Comparison of ENCODE assay signal across 14 cellular contexts in the genomic region with DNA sequence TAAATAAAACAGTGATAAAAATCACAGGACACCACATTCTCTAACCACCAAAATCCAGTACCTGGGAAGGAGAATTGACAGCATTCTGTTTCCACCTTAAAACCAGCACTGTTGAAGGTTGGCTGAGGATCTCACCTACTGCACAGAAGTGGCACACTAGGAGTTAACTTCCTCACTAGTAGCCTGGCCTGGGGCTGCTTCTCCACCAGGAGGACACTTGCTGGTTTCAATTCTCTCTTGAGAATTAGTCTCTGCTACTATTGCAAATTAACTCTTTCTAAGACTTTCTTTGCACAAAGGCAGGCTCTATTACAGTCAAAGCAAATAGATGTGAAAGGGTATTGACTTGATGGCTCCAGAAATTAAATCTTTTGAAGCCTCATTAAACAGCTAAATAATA. TPM values are rescaled to one million over a fixed set of nuclear protein-coding genes. Genes with fewer than 3 reads are reported as not detected.
DNase-seq lines count a peak whose midpoint lies in the region; ATAC-seq, FAIRE-seq and TF ChIP-seq lines count a peak whose summit lies in the region.
"Had no signal": no experiment of that assay in that cellular context is flagged by ENCODE, and none has a peak within 500 bp of the region (broad histone marks: within the 10 kb centered on the region; RNA-seq: fewer than 3 reads in every experiment).

No MANE protein-coding gene starts in this region.

- BruUV-seq in GM12878 (replicated peaks; lab: Mats Ljungman, UMichigan): no TSS peak

- TF ChIP-seq CTCF in GM12865 (IDR thresholded peaks at IDR 0.05; ENCODE audit: insufficient read depth, low read depth, low read length, missing control alignments) (no peak), GM12878 (IDR thresholded peaks at IDR 0.05 in 2 of 3, conservative IDR thresholded peaks at IDR 0.05 in 1 of 3; ENCODE audit: control insufficient read depth in 2 of 3, extremely low read depth in 1 of 3, insufficient read depth in 1 of 3, low read depth in 3 of 3, low read length in 3 of 3) (no peak), omental fat pad (IDR thresholded peaks at IDR 0.05) (no peak)

- no peaks in the 10 kb centered on the region for H3K36me3 ChIP-seq in GM12878 (ENCODE audit: control insufficient read depth in 2 of 2, insufficient read depth in 2 of 2, low read length in 1 of 2)
- H3K36me3 ChIP-seq: esophagus squamous epithelium had no signal

- ATAC-seq in GM12878: peak; percentile 29; the same call in 1 of the 3 replicates
- ATAC-seq in HG03135 (IDR thresholded peaks at IDR 0.05; ENCODE audit: unreplicated experiment): no peak
- ATAC-seq in omental fat pad (ENCODE audit: low FRiP score): no peak
- ATAC-seq: activated CD4-positive, alpha-beta T cell treated with anti-CD3 and anti-CD28 coated beads for 36 hours had no signal

- TF ChIP-seq POLR2A in GM12878 (IDR thresholded peaks at IDR 0.05; ENCODE audit: low read depth, low read length): no peak

- TF ChIP-seq RAD21 in GM12878 (IDR thresholded peaks at IDR 0.05; ENCODE audit: insufficient read depth, low read depth, low read length): no peak

- no peaks in the 10 kb centered on the region for H3K4me1 ChIP-seq in GM12878 (ENCODE audit: control insufficient read depth, insufficient read depth, low read length)

- no peaks in the 10 kb centered on the region for H3K79me2 ChIP-seq in GM12878 (ENCODE audit: control insufficient read depth, insufficient read depth, low read length)

- intact Hi-C loops in GM12878 (cut with micrococcal nuclease; ENCODE audit: unreplicated experiment): no loop called here

- RAD21 ChIA-PET in GM12878 (lab: Charles Lee; ENCODE audit: unreplicated experiment): no interaction called here

- H4K20me1 ChIP-seq in GM12878 (ENCODE audit: control insufficient read depth, insufficient read depth): no peaks in the 10 kb centered on the region; the same call in 1 of the 2 replicates

- no peak overlapping the region for H3K4me2 ChIP-seq in GM12878 (ENCODE audit: control insufficient read depth, insufficient read depth)
- H3K4me2 ChIP-seq: PC-9 had no signal

- H3K9me3 ChIP-seq in GM12878 (replicated peaks; ENCODE audit: control insufficient read depth, insufficient read depth, low read length): no peaks in the 10 kb centered on the region; the same call in 2 of the 3 replicates
- H3K9me3 ChIP-seq: esophagus squamous epithelium had no signal

- H3K4me3 ChIP-seq in GM12865 (ENCODE audit: low read depth, low read length): no peak overlapping the region
- no peak overlapping the region for H3K4me3 ChIP-seq in GM12878
- H3K4me3 ChIP-seq: esophagus squamous epithelium, PC-9 had no signal

- CTCF ChIA-PET in GM12878 (lab: Yijun Ruan, JAX): interaction anchor here (1.2 kb wide), 1 partner anchor 133 kb away, joined by 3 read pairs; no protein-coding TSS in a partner anchor

- H2AFZ ChIP-seq in GM12878 (ENCODE audit: control insufficient read depth, low read depth, low read length): no peak overlapping the region
- H2AFZ ChIP-seq: PC-9 had no signal

- SMC1A ChIA-PET in GM12878 (lab: Charles Lee; ENCODE audit: uncharacterized antibody, unreplicated experiment): no interaction called here

- POLR2A ChIA-PET in GM12878 (lab: Charles Lee): no interaction called here

- H3K27me3 ChIP-seq in GM12878 (replicated peaks in 1 of 2; ENCODE audit: control insufficient read depth in 2 of 2, insufficient read depth in 2 of 2, low read length in 1 of 2): peaks cover 6 to 24% of the 10 kb centered on the region in 2 experiments; a peak in 3 of 4 replicates

- peak; percentile 7 for DNase-seq in GM12865 (ENCODE audit: low read depth)
- peak; percentile 45 for DNase-seq in LoVo (ENCODE audit: low spot score)
- DNase-seq in GM12878 (ENCODE audit: low read depth, low spot score): no peak
- DNase-seq in medulla oblongata (ENCODE audit: extremely low spot score): peak; percentile 62
- no peak for DNase-seq in NCI-H82 treated with DMSO at 0.1 percent for 48 hours (lab: John Stamatoyannopoulos, UW; ENCODE audit: unreplicated experiment)
- no peak for DNase-seq in occipital lobe (lab: John Stamatoyannopoulos, UW)
- DNase-seq in omental fat pad (ENCODE audit: low spot score): no peak
- DNase-seq: activated CD4-positive, alpha-beta T cell treated with anti-CD3 and anti-CD28 coated beads for 36 hours; esophagus squamous epithelium; PC-9; small intestine; stimulated activated naive CD4-positive, alpha-beta T cell treated with Interleukin-2 at 50 U/mL for 16 hours had no signal

- H3K9ac ChIP-seq in GM12878 (ENCODE audit: control insufficient read depth, insufficient read depth, low read length): no peak overlapping the region

- FAIRE-seq in GM12878 (lab: Jason Lieb, UNC): no peak
- FAIRE-seq: small intestine had no signal

- no peak for TF ChIP-seq EP300 in GM12878 (IDR thresholded peaks at IDR 0.05; ENCODE audit: borderline replicate concordance in 1 of 2, control insufficient read depth in 1 of 2, low read depth in 2 of 2, low read length in 2 of 2)

- no peak overlapping the region for H3K27ac ChIP-seq in GM12878 (ENCODE audit: control insufficient read depth, insufficient read depth)
- H3K27ac ChIP-seq: esophagus squamous epithelium, PC-9 had no signal

- in situ Hi-C loops in GM12878 (cut with MboI): no loop called here

TF ChIP-seq in GM12878, 131 proteins besides CTCF, POLR2A, EP300 and RAD21 (continues in another document):
- TF ChIP-seq TCF3 (IDR thresholded peaks at IDR 0.05; ENCODE audit: borderline replicate concordance, insufficient read depth, low read depth, low read length) (no peak), SREBF2 (IDR thresholded peaks at IDR 0.05; ENCODE audit: low read length) (no peak), SMAD5 (IDR thresholded peaks at IDR 0.05; ENCODE audit: low read depth) (no peak), KLF5 (IDR thresholded peaks at IDR 0.05; ENCODE audit: partially characterized antibody) (no peak), IKZF1 (conservative IDR thresholded peaks at IDR 0.05) (no peak), HDGF (IDR thresholded peaks at IDR 0.05) (no peak), RB1 (IDR thresholded peaks at IDR 0.05; ENCODE audit: borderline replicate concordance) (no peak), IKZF2 (IDR thresholded peaks at IDR 0.05) (no peak), SUZ12 (IDR thresholded peaks at IDR 0.05; ENCODE audit: unreplicated experiment) (no peak), RELA (IDR thresholded peaks at IDR 0.05; ENCODE audit: borderline replicate concordance, partially characterized antibody) (no peak)
- TF ChIP-seq, protein P1, sequence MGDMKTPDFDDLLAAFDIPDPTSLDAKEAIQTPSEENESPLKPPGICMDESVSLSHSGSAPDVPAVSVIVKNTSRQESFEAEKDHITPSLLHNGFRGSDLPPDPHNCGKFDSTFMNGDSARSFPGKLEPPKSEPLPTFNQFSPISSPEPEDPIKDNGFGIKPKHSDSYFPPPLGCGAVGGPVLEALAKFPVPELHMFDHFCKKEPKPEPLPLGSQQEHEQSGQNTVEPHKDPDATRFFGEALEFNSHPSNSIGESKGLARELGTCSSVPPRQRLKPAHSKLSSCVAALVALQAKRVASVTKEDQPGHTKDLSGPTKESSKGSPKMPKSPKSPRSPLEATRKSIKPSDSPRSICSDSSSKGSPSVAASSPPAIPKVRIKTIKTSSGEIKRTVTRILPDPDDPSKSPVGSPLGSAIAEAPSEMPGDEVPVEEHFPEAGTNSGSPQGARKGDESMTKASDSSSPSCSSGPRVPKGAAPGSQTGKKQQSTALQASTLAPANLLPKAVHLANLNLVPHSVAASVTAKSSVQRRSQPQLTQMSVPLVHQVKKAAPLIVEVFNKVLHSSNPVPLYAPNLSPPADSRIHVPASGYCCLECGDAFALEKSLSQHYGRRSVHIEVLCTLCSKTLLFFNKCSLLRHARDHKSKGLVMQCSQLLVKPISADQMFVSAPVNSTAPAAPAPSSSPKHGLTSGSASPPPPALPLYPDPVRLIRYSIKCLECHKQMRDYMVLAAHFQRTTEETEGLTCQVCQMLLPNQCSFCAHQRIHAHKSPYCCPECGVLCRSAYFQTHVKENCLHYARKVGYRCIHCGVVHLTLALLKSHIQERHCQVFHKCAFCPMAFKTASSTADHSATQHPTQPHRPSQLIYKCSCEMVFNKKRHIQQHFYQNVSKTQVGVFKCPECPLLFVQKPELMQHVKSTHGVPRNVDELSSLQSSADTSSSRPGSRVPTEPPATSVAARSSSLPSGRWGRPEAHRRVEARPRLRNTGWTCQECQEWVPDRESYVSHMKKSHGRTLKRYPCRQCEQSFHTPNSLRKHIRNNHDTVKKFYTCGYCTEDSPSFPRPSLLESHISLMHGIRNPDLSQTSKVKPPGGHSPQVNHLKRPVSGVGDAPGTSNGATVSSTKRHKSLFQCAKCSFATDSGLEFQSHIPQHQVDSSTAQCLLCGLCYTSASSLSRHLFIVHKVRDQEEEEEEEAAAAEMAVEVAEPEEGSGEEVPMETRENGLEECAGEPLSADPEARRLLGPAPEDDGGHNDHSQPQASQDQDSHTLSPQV (IDR thresholded peaks at IDR 0.05): no peak

RNA-seq across cellular contexts. Expression of a gene that starts 2.3 kb away (rescaled TPM):
- total RNA-seq in GM12878 (2013; cell fraction: nucleolus; rRNA removed): 0.10 TPM in 1 of 2 replicates, not detected in the other
- total RNA-seq in GM12878 (2014; rRNA removed) (0.05 TPM in 1 of 2 replicates, not detected in the other), GM12878 (2014; rRNA removed; fragmentation: Illumina TruSeq; extraction: Trizol) (not detected in 2 replicates), GM12878 (2021) (not detected in 2 replicates), occipital lobe (39.0 TPM), omental fat pad (10 to 100 TPM in 3 of 4 donors, 1 to 10 TPM in 1; 4.7 to 15.1 (median 13.0) TPM)
- not detected for polyA plus RNA-seq in GM12878 (2011; ENCODE audit: low read depth)
- polyA plus RNA-seq in GM12878 (2011; rRNA removed) (0.42 and 0.43 TPM in 2 replicates), GM12878 (2014; fragmentation: Illumina TruSeq; extraction: Trizol) (not detected in 2 replicates), GM12878 (2014; fragmentation: Nextera tagmentation; extraction: Ambion mirVana) (not detected), GM12878 (2014; rRNA removed) (0.04 TPM in 1 of 2 replicates, not detected in the other), GM12878 (2016; fragmentation: Nextera tagmentation; extraction: Ambion mirVana) (not detected)
- 0.04 and 0.10 TPM in 2 replicates for polyA plus RNA-seq in GM12878 (2011; cell fraction: cytosol; rRNA removed)
- 0.18 and 0.75 TPM in 2 replicates for polyA plus RNA-seq in GM12878 (2011; cell fraction: nucleus; rRNA removed)
- polyA plus RNA-seq in GM12878 (2012): 0.10 TPM in 1 of 2 replicates, not detected in the other
- polyA minus RNA-seq in GM12878 (2011; rRNA and poly(A)+ RNA removed): 0.62 and 1.2 TPM in 2 replicates
- not detected in 2 replicates for polyA minus RNA-seq in GM12878 (2011; cell fraction: cytosol; rRNA and poly(A)+ RNA removed)
- 0.19 and 0.24 TPM in 2 replicates for polyA minus RNA-seq in GM12878 (2011; cell fraction: nucleus; rRNA and poly(A)+ RNA removed)
- total RNA-seq: activated CD4-positive, alpha-beta T cell treated with anti-CD3 and anti-CD28 coated beads for 36 hours; lung microvascular endothelial cell; PC-9 had no signal

Comparison
In these comparisons a context has a peak if more than half of its experiments do, and no peak if none do; other contexts are left out.
1. DNase-seq: peak in GM12865 (single experiment), LoVo (single experiment) and medulla oblongata (single experiment); none in GM12878 (single experiment), NCI-H82 treated with DMSO at 0.1 percent for 48 hours (single experiment), occipital lobe (single experiment) and omental fat pad (single experiment).
2. RNA of a gene that starts 2.3 kb away (total RNA-seq): 39.0 TPM in occipital lobe (single experiment) and 4.7 to 15.1 TPM in omental fat pad; 0.05 to 0.10 TPM in GM12878; every median in the first group is over 4 times any median in the second.